19 cellular contexts compared by ENCODE assay signal in the genomic region with DNA sequence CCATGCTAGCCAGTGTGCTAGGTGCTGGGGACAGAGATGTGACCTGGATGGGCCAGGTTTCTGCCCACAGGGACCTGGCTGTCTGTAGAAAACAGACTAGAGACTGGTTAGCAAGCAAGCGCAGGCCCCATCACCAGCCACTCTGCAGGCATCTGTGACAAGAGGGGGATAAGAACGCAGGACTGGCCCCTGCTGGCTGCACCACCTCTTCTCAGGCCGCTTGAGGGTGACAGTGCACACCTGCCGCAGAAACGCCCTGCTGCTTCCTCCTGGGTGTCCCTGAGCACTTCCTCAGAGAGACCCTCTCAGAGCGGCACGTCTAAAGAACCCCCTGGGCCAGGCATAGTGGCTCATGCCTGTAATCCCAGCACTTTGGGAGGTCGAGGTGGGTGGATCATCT. TPM values are rescaled to one million over a fixed set of nuclear protein-coding genes. Genes with fewer than 3 reads are reported as not detected.
"Had no signal": no experiment of that assay in that cellular context is flagged by ENCODE, and none has a peak within 500 bp of the region (broad histone marks: within the 10 kb centered on the region; RNA-seq: fewer than 3 reads in every experiment).

No MANE protein-coding gene starts in this region.

- DNase-seq: activated CD4-positive, CD25-positive, alpha-beta regulatory T cell treated with anti-CD3 and anti-CD28 coated beads, Interleukin-2, amount 50 U/mL, for 72 hours; activated naive CD4-positive, alpha-beta T cell treated with anti-CD3 and anti-CD28 coated beads for 36 hours; colonic mucosa; hippocampal formation; left ventricle myocardium superior; mucosa of descending colon; naive thymus-derived CD4-positive, alpha-beta T cell; posterior cingulate gyrus; small intestine; stimulated activated CD4-positive, alpha-beta T cell treated with anti-CD3 and anti-CD28 coated beads, Interleukin-4, amount 100 ng/mL, for 24 hours; stimulated activated naive CD4-positive, alpha-beta T cell; T1000 had no signal

- H3K36me3 ChIP-seq: cardiac muscle cell, colonic mucosa, esophagus muscularis mucosa, right atrium auricular region had no signal

- H3K27ac Mint-ChIP-seq: activated naive CD4-positive, alpha-beta T cell treated with anti-CD3 and anti-CD28 coated beads for 36 hours; activated T-helper 2 cell treated with anti-CD3 and anti-CD28 coated beads, Interferon-gamma antibody, Interleukin-2, Interleukin-4, amounts not matched to agents 10 μg/mL and 5 μg/mL and 100 μg/mL, durations not matched to agents 14 hours and 24 hours and 36 hours; memory B cell; naive thymus-derived CD4-positive, alpha-beta T cell; type B pancreatic cell had no signal

- H3K36me3 Mint-ChIP-seq: memory B cell; naive thymus-derived CD4-positive, alpha-beta T cell; type B pancreatic cell had no signal

- FAIRE-seq: keratinocyte, small intestine had no signal

- H3K9me3 Mint-ChIP-seq: activated naive CD4-positive, alpha-beta T cell treated with anti-CD3 and anti-CD28 coated beads for 36 hours; activated T-helper 2 cell treated with anti-CD3 and anti-CD28 coated beads, Interferon-gamma antibody, Interleukin-2, Interleukin-4, amounts not matched to agents 10 μg/mL and 5 μg/mL and 100 μg/mL, durations not matched to agents 14 hours and 24 hours and 36 hours; memory B cell; naive thymus-derived CD4-positive, alpha-beta T cell; type B pancreatic cell had no signal

- ATAC-seq: naive thymus-derived CD4-positive, alpha-beta T cell had no signal

- H3K27ac ChIP-seq: cardiac muscle cell, colonic mucosa, right atrium auricular region had no signal

- H3K27me3 ChIP-seq: cardiac muscle cell, colonic mucosa, right atrium auricular region had no signal

- H3K4me1 ChIP-seq: colonic mucosa had no signal

- H3K4me3 ChIP-seq: cardiac muscle cell, colonic mucosa, esophagus muscularis mucosa, mucosa of descending colon, right atrium auricular region had no signal

- H3K4me3 Mint-ChIP-seq: activated naive CD4-positive, alpha-beta T cell treated with anti-CD3 and anti-CD28 coated beads for 36 hours; memory B cell; naive thymus-derived CD4-positive, alpha-beta T cell; type B pancreatic cell had no signal

- H3K9me3 ChIP-seq: colonic mucosa, esophagus muscularis mucosa, mucosa of descending colon, right atrium auricular region had no signal

RNA-seq across cellular contexts. Expression of a gene that starts 32.7 kb away (rescaled TPM):
- total RNA-seq: activated naive CD4-positive, alpha-beta T cell treated with anti-CD3 and anti-CD28 coated beads for 36 hours; activated T-helper 2 cell treated with anti-CD3 and anti-CD28 coated beads, Interferon-gamma antibody, Interleukin-2, Interleukin-4, amounts not matched to agents 10 μg/mL and 5 μg/mL and 100 μg/mL, durations not matched to agents 14 hours and 24 hours and 36 hours; left ventricle myocardium superior; mucosa of descending colon; naive thymus-derived CD4-positive, alpha-beta T cell had no signal
- polyA plus RNA-seq: keratinocyte; naive thymus-derived CD4-positive, alpha-beta T cell had no signal

RNA-seq across cellular contexts. Expression of a gene that starts 59.2 kb away (rescaled TPM):
- polyA plus RNA-seq: naive thymus-derived CD4-positive, alpha-beta T cell had no signal
